ENCODE assay signal across 1 cellular context in the genomic region with DNA sequence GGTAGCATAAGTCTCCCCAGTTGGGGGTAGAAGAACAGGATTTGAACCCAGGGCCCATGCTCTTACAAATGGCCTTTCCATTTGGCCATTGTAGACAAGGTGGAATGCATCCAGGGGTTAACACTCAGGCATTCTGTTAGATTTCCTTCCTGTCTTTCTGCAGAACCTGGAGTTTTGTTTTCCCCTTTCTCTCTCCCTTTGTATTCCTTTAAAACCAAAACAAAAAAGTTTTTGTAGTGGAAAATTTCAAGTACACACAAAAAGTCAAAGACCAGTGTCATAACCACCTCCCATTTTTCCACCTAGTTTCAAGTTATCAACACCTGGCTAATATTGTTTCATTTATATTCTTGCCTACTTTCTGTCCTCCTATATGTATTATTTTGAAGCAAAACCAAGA.
TF ChIP-seq lines count a peak whose summit lies in the region.

No MANE protein-coding gene starts in this region.

TF ChIP-seq in endothelial cell of umbilical vein, 7 proteins besides CTCF, POLR2A, EP300 and RAD21 (continued from another document):
- TF ChIP-seq FOS (IDR thresholded peaks at IDR 0.05; ENCODE audit: borderline replicate concordance, insufficient read depth, low read length) (no peak), JUN (IDR thresholded peaks at IDR 0.05; ENCODE audit: borderline replicate concordance, insufficient read depth, insufficient read length, low read depth) (no peak)
